In the genomic region with DNA sequence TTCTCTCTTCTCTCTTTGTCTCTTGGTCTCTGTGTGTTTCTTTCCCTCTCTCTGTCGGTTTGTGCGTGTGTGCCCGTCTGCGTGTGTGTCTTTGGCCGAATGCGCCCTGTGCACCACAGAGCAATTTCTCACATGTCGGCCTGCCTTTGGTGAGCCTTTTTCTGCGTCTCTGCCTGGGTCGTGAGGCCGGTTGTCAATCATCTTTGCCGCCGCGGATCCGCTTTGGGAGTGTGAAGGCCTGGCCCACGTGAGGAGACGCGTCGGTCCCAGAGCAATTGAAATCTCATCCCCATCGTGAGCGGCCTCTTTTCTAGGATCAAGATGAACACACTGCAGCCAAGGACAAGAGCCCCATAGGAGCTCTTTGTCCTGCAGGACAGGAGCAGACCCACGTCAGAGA, we compare ENCODE assay signal across 16 cellular contexts.
DNase-seq lines count a peak whose midpoint lies in the region; ATAC-seq, FAIRE-seq and TF ChIP-seq lines count a peak whose summit lies in the region.
"Had no signal": no experiment of that assay in that cellular context is flagged by ENCODE, and none has a peak within 500 bp of the region (broad histone marks: within the 10 kb centered on the region; RNA-seq: fewer than 3 reads in every experiment).

No MANE protein-coding gene starts in this region.

- H3K27ac ChIP-seq in astrocyte (ENCODE audit: low read depth, low read length), result no peak overlapping the region
- H3K27ac ChIP-seq in endodermal cell (ENCODE audit: low read depth, low read length), result no peak overlapping the region
- H3K27ac ChIP-seq in osteoblast (ENCODE audit: low read depth, low read length), result no peak overlapping the region

- H3K4me1 ChIP-seq in astrocyte (ENCODE audit: insufficient read depth, low read length) (no peaks in the 10 kb centered on the region), endodermal cell (ENCODE audit: control insufficient read depth, insufficient read depth, low read length) (no peaks in the 10 kb centered on the region), osteoblast (ENCODE audit: insufficient read depth, low read length) (no peaks in the 10 kb centered on the region)
- H3K4me1 ChIP-seq: HAP-1 had no signal

- no peaks in the 10 kb centered on the region for H3K36me3 ChIP-seq in astrocyte (ENCODE audit: insufficient read depth, low read length)
- no peaks in the 10 kb centered on the region for H3K36me3 ChIP-seq in endodermal cell (ENCODE audit: control insufficient read depth, insufficient read depth, low read length)
- no peaks in the 10 kb centered on the region for H3K36me3 ChIP-seq in osteoblast (ENCODE audit: insufficient read depth, low read length)
- H3K36me3 ChIP-seq: HAP-1 had no signal

- no peak for DNase-seq in activated T-cell treated with anti-CD3 and anti-CD28 coated beads, Interleukin-2, amount 50 U/mL, for 72 hours
- no peak for DNase-seq in activated T-cell treated with anti-CD3 and anti-CD28 coated beads, Interleukin-2, amount 50 U/mL, for 4 hours
- DNase-seq in astrocyte (ENCODE audit: low read depth) (no peak), endodermal cell (peak; percentile 29), osteoblast (ENCODE audit: insufficient read length, low spot score, missing footprints) (no peak), T-helper 17 cell (no peak)
- no peak for DNase-seq in stimulated activated CD4-positive, alpha-beta T cell treated with anti-CD3 and anti-CD28 coated beads, Interleukin-4, amount 100 ng/mL, for 24 hours
- DNase-seq: Calu3; CD4-positive, alpha-beta memory T cell; GF-D8; GOT3; HFFc6 had no signal

- H3K79me2 ChIP-seq in astrocyte (ENCODE audit: insufficient read depth, low read length) (no peaks in the 10 kb centered on the region), osteoblast (ENCODE audit: insufficient read depth, low read length) (no peaks in the 10 kb centered on the region)

- H3K27me3 ChIP-seq in astrocyte (ENCODE audit: insufficient read depth, low read length), result no peaks in the 10 kb centered on the region
- H3K27me3 ChIP-seq in endodermal cell (ENCODE audit: control insufficient read depth, insufficient read depth, low read length, poor library complexity, severe bottlenecking), result no peaks in the 10 kb centered on the region
- no peaks in the 10 kb centered on the region for H3K27me3 ChIP-seq in osteoblast (ENCODE audit: insufficient read depth, low read length)

- H2AFZ ChIP-seq in astrocyte (ENCODE audit: low read depth, low read length), result peak overlapping the region; percentile 41
- peak overlapping the region; percentile 76 for H2AFZ ChIP-seq in osteoblast (ENCODE audit: low read length)

- no peak for TF ChIP-seq CTCF in astrocyte (IDR thresholded peaks at IDR 0.05; ENCODE audit: insufficient read depth, low read depth, low read length)
- TF ChIP-seq CTCF in endodermal cell (conservative IDR thresholded peaks at IDR 0.05), result no peak
- TF ChIP-seq CTCF in osteoblast (IDR thresholded peaks at IDR 0.05; ENCODE audit: extremely low read depth, low read depth, low read length), result no peak

- peaks cover 5 to 10% of the 10 kb centered on the region in 2 donors for H3K9me3 Mint-ChIP-seq in activated T-cell treated with anti-CD3 and anti-CD28 coated beads, Interleukin-2, amount 50 U/mL, for 72 hours
- peaks cover 3% of the 10 kb centered on the region for H3K9me3 Mint-ChIP-seq in activated T-cell treated with anti-CD3 and anti-CD28 coated beads, Interleukin-2, amount 50 U/mL, for 4 hours
- peaks cover 4% of the 10 kb centered on the region for H3K9me3 Mint-ChIP-seq in astrocyte (ENCODE audit: unreplicated experiment)
- no peaks in the 10 kb centered on the region for H3K9me3 Mint-ChIP-seq in endodermal cell

- H3K4me3 Mint-ChIP-seq in activated T-cell treated with anti-CD3 and anti-CD28 coated beads, Interleukin-2, amount 50 U/mL, for 72 hours, result no peak overlapping the region
- H3K4me3 Mint-ChIP-seq in activated T-cell treated with anti-CD3 and anti-CD28 coated beads, Interleukin-2, amount 50 U/mL, for 4 hours, result no peak overlapping the region
- H3K4me3 Mint-ChIP-seq in astrocyte (ENCODE audit: unreplicated experiment) (no peak overlapping the region), endodermal cell (no peak overlapping the region), T-helper 17 cell (no peak overlapping the region)
- H3K4me3 Mint-ChIP-seq: CD4-positive, alpha-beta memory T cell; HFFc6 had no signal

- H3K4me2 ChIP-seq in astrocyte (ENCODE audit: low read length) (peak overlapping the region; percentile 65), osteoblast (ENCODE audit: insufficient read depth, low read length) (peak overlapping the region; percentile 51)

- H3K4me3 ChIP-seq in astrocyte (ENCODE audit: insufficient read depth, low read depth, low read length) (no peak overlapping the region), endodermal cell (ENCODE audit: low read length) (no peak overlapping the region), osteoblast (ENCODE audit: insufficient read depth, low read length) (no peak overlapping the region)
- H3K4me3 ChIP-seq: HAP-1 had no signal

- H3K27ac Mint-ChIP-seq in activated T-cell treated with anti-CD3 and anti-CD28 coated beads, Interleukin-2, amount 50 U/mL, for 72 hours, result peak overlapping the region; percentile 7
- no peak overlapping the region for H3K27ac Mint-ChIP-seq in astrocyte (ENCODE audit: unreplicated experiment)
- no peak overlapping the region for H3K27ac Mint-ChIP-seq in endodermal cell
- H3K27ac Mint-ChIP-seq in T-helper 17 cell, result no peak overlapping the region
- H3K27ac Mint-ChIP-seq: CD4-positive, alpha-beta memory T cell; HFFc6 had no signal

- H3K9ac ChIP-seq in astrocyte (ENCODE audit: low read length), result no peak overlapping the region
- H3K9ac ChIP-seq in endodermal cell (ENCODE audit: extremely low read depth, low read length, poor library complexity, severe bottlenecking), result no peak overlapping the region

- peaks cover 6 to 26% of the 10 kb centered on the region in 2 donors for H3K36me3 Mint-ChIP-seq in activated T-cell treated with anti-CD3 and anti-CD28 coated beads, Interleukin-2, amount 50 U/mL, for 72 hours (ENCODE audit: insufficient read depth in 2 of 2)
- H3K36me3 Mint-ChIP-seq in activated T-cell treated with anti-CD3 and anti-CD28 coated beads, Interleukin-2, amount 50 U/mL, for 4 hours (ENCODE audit: insufficient read depth), result peaks cover 3% of the 10 kb centered on the region
- H3K36me3 Mint-ChIP-seq in astrocyte (ENCODE audit: low read depth, unreplicated experiment) (peaks cover 3% of the 10 kb centered on the region), endodermal cell (ENCODE audit: low read depth) (no peaks in the 10 kb centered on the region), T-helper 17 cell (ENCODE audit: low read depth) (no peaks in the 10 kb centered on the region)

- no peak for FAIRE-seq in astrocyte (lab: Jason Lieb, UNC)
- FAIRE-seq: GM12891, GM18507, H54 had no signal

- 94 to 97% methylated on average over 17 to 21 of the region's 21 CpGs for WGBS in endodermal cell (ENCODE audit: insufficient coverage in 1 of 2, insufficient read length in 1 of 2), 2 experiments

- no peaks in the 10 kb centered on the region for H4K20me1 ChIP-seq in astrocyte (ENCODE audit: insufficient read depth, low read length)
- H4K20me1 ChIP-seq in osteoblast (ENCODE audit: insufficient read depth, low read length), result no peaks in the 10 kb centered on the region

- peaks cover 16% of the 10 kb centered on the region for H3K4me1 Mint-ChIP-seq in activated T-cell treated with anti-CD3 and anti-CD28 coated beads, Interleukin-2, amount 50 U/mL, for 72 hours (ENCODE audit: low read depth)
- H3K4me1 Mint-ChIP-seq in activated T-cell treated with anti-CD3 and anti-CD28 coated beads, Interleukin-2, amount 50 U/mL, for 4 hours (ENCODE audit: low read depth), result peaks cover 44% of the 10 kb centered on the region
- no peaks in the 10 kb centered on the region for H3K4me1 Mint-ChIP-seq in astrocyte (ENCODE audit: low read depth, unreplicated experiment)
- H3K4me1 Mint-ChIP-seq in endodermal cell, result no peaks in the 10 kb centered on the region
- H3K4me1 Mint-ChIP-seq in T-helper 17 cell, result peaks cover 3% of the 10 kb centered on the region

- H3K9me3 ChIP-seq in astrocyte (ENCODE audit: insufficient read depth, low read depth, low read length) (no peaks in the 10 kb centered on the region), endodermal cell (ENCODE audit: control insufficient read depth, low read length) (no peaks in the 10 kb centered on the region), osteoblast (ENCODE audit: low read depth, low read length) (no peaks in the 10 kb centered on the region), T-helper 17 cell (ENCODE audit: control insufficient read depth, low read length, poor library complexity, severe bottlenecking) (no peaks in the 10 kb centered on the region)
- H3K9me3 ChIP-seq: HAP-1 had no signal

- no peaks in the 10 kb centered on the region for H3K27me3 Mint-ChIP-seq in activated T-cell treated with anti-CD3 and anti-CD28 coated beads, Interleukin-2, amount 50 U/mL, for 72 hours (ENCODE audit: low read depth)
- no peaks in the 10 kb centered on the region for H3K27me3 Mint-ChIP-seq in activated T-cell treated with anti-CD3 and anti-CD28 coated beads, Interleukin-2, amount 50 U/mL, for 4 hours (ENCODE audit: low read depth)
- H3K27me3 Mint-ChIP-seq in astrocyte (ENCODE audit: low read depth, unreplicated experiment) (no peaks in the 10 kb centered on the region), endodermal cell (ENCODE audit: insufficient read depth) (peaks cover 3% of the 10 kb centered on the region), T-helper 17 cell (no peaks in the 10 kb centered on the region)
- H3K27me3 Mint-ChIP-seq: CD4-positive, alpha-beta memory T cell had no signal

- ATAC-seq in activated T-cell treated with anti-CD3 and anti-CD28 coated beads, Interleukin-2, amount 50 U/mL, for 72 hours (replicated peaks in 1 of 2), result no peak
- ATAC-seq in activated T-cell treated with anti-CD3 and anti-CD28 coated beads, Interleukin-2, amount 50 U/mL, for 4 hours, result no peak
- ATAC-seq in T-helper 17 cell, result no peak
